ENCODE assay signal across 25 cellular contexts in genomic region chr4:177033130-177033529, GRCh38.
DNase-seq lines count a peak whose midpoint lies in the region; ATAC-seq and TF ChIP-seq lines count a peak whose summit lies in the region.
"Had no signal": no experiment of that assay in that cellular context is flagged by ENCODE, and none has a peak within 500 bp of the region (broad histone marks: within the 10 kb centered on the region; RNA-seq: fewer than 3 reads in every experiment).

No MANE protein-coding gene starts in this region.

- H3K27ac ChIP-seq in 22Rv1 (no peak overlapping the region), brain microvascular endothelial cell (no peak overlapping the region)
- H3K27ac ChIP-seq: neutrophil, upper lobe of right lung had no signal

- DNase-seq in OCI-M1 (lab: John Stamatoyannopoulos, UW) (peak; percentile 23), brain microvascular endothelial cell (no peak), iPS-NIHi7 (ENCODE audit: extremely low spot score) (peak; percentile 25)
- DNase-seq: activated CD4-positive, CD25-positive, alpha-beta regulatory T cell treated with anti-CD3 and anti-CD28 coated beads, Interleukin-2, amount 50 U/mL, for 72 hours; activated CD8-positive, alpha-beta T cell treated with anti-CD3 and anti-CD28 coated beads for 36 hours; activated effector memory CD4-positive, alpha-beta T cell treated with Interleukin-2 at 50 U/mL for 16 hours; activated naive CD8-positive, alpha-beta T cell treated with anti-CD3 and anti-CD28 coated beads, Interleukin-2, amount 10 ng/mL, durations not matched to agents 7 days and 5 days; cerebellar nuclear complex; DMS79 treated with DMSO at 0.1 percent for 48 hours; effector CD8-positive, alpha-beta T cell; IMR-90; NCI-H1092; NCI-H187 treated with DMSO at 0.1 percent for 48 hours; NCI-H526 treated with DMSO at 0.1 percent for 48 hours; SHP77; small intestine; stimulated activated CD4-positive, alpha-beta T cell treated with anti-CD3 and anti-CD28 coated beads, Interleukin-1b, Interleukin-23, amount 100 ng/mL, for 48 hours; upper lobe of right lung had no signal

- peak; percentile 8; the same call in 1 of the 2 replicates for TF ChIP-seq CTCF in 22Rv1 (IDR thresholded peaks at IDR 0.05)
- TF ChIP-seq CTCF in brain microvascular endothelial cell (IDR thresholded peaks at IDR 0.05; ENCODE audit: low read depth, low read length, missing control alignments), result peak; percentile 53

- ATAC-seq in GM18873 (IDR thresholded peaks at IDR 0.05; ENCODE audit: low FRiP score, unreplicated experiment) (no peak), GM21737 (IDR thresholded peaks at IDR 0.05; ENCODE audit: unreplicated experiment) (no peak), GM21526 (IDR thresholded peaks at IDR 0.05; ENCODE audit: low FRiP score, unreplicated experiment) (no peak), HG02938 (IDR thresholded peaks at IDR 0.05; ENCODE audit: unreplicated experiment) (no peak)
- ATAC-seq: activated CD8-positive, alpha-beta T cell treated with anti-CD3 and anti-CD28 coated beads for 36 hours; esophagus mucosa; upper lobe of right lung had no signal

- no peaks in the 10 kb centered on the region for H3K36me3 ChIP-seq in brain microvascular endothelial cell (replicated peaks)
- H3K36me3 ChIP-seq: neutrophil, upper lobe of right lung had no signal

- in situ Hi-C loops in brain microvascular endothelial cell (cut with HindIII; ENCODE audit: low pct_ligation_motif_present, low sequenced_read_pairs), result loop anchor here (25.0 kb wide), 1 partner anchor 646 kb away; no protein-coding TSS in a partner anchor

- H3K4me3 ChIP-seq in brain microvascular endothelial cell (ENCODE audit: low read depth, low read length), result no peak overlapping the region
- H3K4me3 ChIP-seq: upper lobe of right lung had no signal

- H3K27me3 ChIP-seq in brain microvascular endothelial cell (replicated peaks), result no peaks in the 10 kb centered on the region
- H3K27me3 ChIP-seq: neutrophil, upper lobe of right lung had no signal
